Comparison of ENCODE assay signal across 12 cellular contexts in genomic region chrX:5236096-5236495, GRCh38.
A peak's percentile ranks its signal among the peaks of the same experiment; 100 is the strongest.
DNase-seq lines count a peak whose midpoint lies in the region; ATAC-seq and TF ChIP-seq lines count a peak whose summit lies in the region.
"Had no signal": no experiment of that assay in that cellular context is flagged by ENCODE, and none has a peak within 500 bp of the region (broad histone marks: within the 10 kb centered on the region; RNA-seq: fewer than 3 reads in every experiment).

No MANE protein-coding gene starts in this region.

- TF ChIP-seq CTCF in PC-3 (conservative IDR thresholded peaks at IDR 0.05; ENCODE audit: low read depth, low read length) (peak; percentile 48), chondrocyte (IDR thresholded peaks at IDR 0.05) (no peak)

- no peak overlapping the region for H3K4me3 ChIP-seq in Jurkat, Clone E6-1 (ENCODE audit: low read length)
- no peak overlapping the region for H3K4me3 ChIP-seq in PC-3 (ENCODE audit: low read length)

- POLR2A ChIA-PET in PC-3 (lab: Charles Lee; ENCODE audit: unreplicated experiment): no interaction called here

- H3K36me3 Mint-ChIP-seq in chondrocyte (ENCODE audit: low read depth): no peaks in the 10 kb centered on the region

- no peaks in the 10 kb centered on the region for H3K4me1 ChIP-seq in PC-3 (ENCODE audit: insufficient read depth, low read length)

- peaks cover 4% of the 10 kb centered on the region for H3K9me3 Mint-ChIP-seq in chondrocyte (ENCODE audit: low read depth)

- peak; percentile 6 for DNase-seq in Caki2 (ENCODE audit: low read depth)
- DNase-seq in Jurkat, Clone E6-1 (ENCODE audit: low read depth, low spot score): peak; percentile 11
- peak; percentile 58 for DNase-seq in PC-3
- peak; percentile 28 for DNase-seq in kidney tubule cell (ENCODE audit: low spot score)
- no peak for DNase-seq in activated CD4-positive, alpha-beta T cell treated with anti-CD3 and anti-CD28 coated beads for 1 hour
- no peak for DNase-seq in chondrocyte (ENCODE audit: low spot score)
- no peak for DNase-seq in NCI-H1436 (lab: John Stamatoyannopoulos, UW)
- DNase-seq: activated gamma-delta T cell treated with Interleukin-2 at 50 U/mL for 16 hours, Calu3, left colon had no signal

- no peaks in the 10 kb centered on the region for H3K27me3 ChIP-seq in PC-3 (ENCODE audit: low read length)

- no peaks in the 10 kb centered on the region for H3K27me3 Mint-ChIP-seq in chondrocyte (ENCODE audit: low read depth)
- H3K27me3 Mint-ChIP-seq: central memory CD8-positive, alpha-beta T cell had no signal

- intact Hi-C loops in PC-3 (cut with micrococcal nuclease): no loop called here

- H3K4me2 ChIP-seq in PC-3 (ENCODE audit: low read length): peak overlapping the region; percentile 44; the same call in 1 of the 2 replicates

- ATAC-seq in PC-3 (peak; percentile 49), GM18502 (IDR thresholded peaks at IDR 0.05; ENCODE audit: poor library complexity, unreplicated experiment) (no peak)
- ATAC-seq: left colon had no signal

- no peaks in the 10 kb centered on the region for H3K36me3 ChIP-seq in PC-3 (ENCODE audit: low read depth, low read length)

- no TSS peak for BruUV-seq in PC-3 (replicated peaks; lab: Mats Ljungman, UMichigan)

- no peaks in the 10 kb centered on the region for H3K79me2 ChIP-seq in PC-3 (ENCODE audit: low read length)

- H3F3A ChIP-seq in PC-3 (ENCODE audit: low read length, unreplicated experiment): no peaks in the 10 kb centered on the region

- H3K4me1 Mint-ChIP-seq in chondrocyte (ENCODE audit: low read depth): no peaks in the 10 kb centered on the region
- H3K4me1 Mint-ChIP-seq: central memory CD8-positive, alpha-beta T cell had no signal

- no peaks in the 10 kb centered on the region for H4K20me1 ChIP-seq in PC-3 (ENCODE audit: low read length)

- H3K4me3 Mint-ChIP-seq in chondrocyte (ENCODE audit: unreplicated experiment): no peak overlapping the region
- H3K4me3 Mint-ChIP-seq: central memory CD8-positive, alpha-beta T cell had no signal

- no peak overlapping the region for H3K9ac ChIP-seq in PC-3 (ENCODE audit: low read length)

- H3K9me2 ChIP-seq in PC-3 (replicated peaks; ENCODE audit: low read length): no peaks in the 10 kb centered on the region

- CTCF ChIA-PET in PC-3 (lab: Charles Lee): no interaction called here

- H3K9me3 ChIP-seq in PC-3 (ENCODE audit: low read length): no peaks in the 10 kb centered on the region

- no peak overlapping the region for H3K27ac Mint-ChIP-seq in chondrocyte (ENCODE audit: unreplicated experiment)

- H2AFZ ChIP-seq in PC-3 (ENCODE audit: low read length): peak overlapping the region; percentile 68; the same call in 1 of the 2 replicates

- in situ Hi-C loops in Caki2 (cut with HindIII; ENCODE audit: low pct_unique_long_range_greater_than_20kb, low sequenced_read_pairs): no loop called here

- H3K27ac ChIP-seq in PC-3 (ENCODE audit: low read length): no peak overlapping the region

Comparison
In these comparisons a context has a peak if more than half of its experiments do, and no peak if none do; other contexts are left out.
1. DNase-seq: peak in Caki2 (single experiment), Jurkat, Clone E6-1 (single experiment), PC-3 (single experiment) and kidney tubule cell (single experiment); none in activated CD4-positive, alpha-beta T cell treated with anti-CD3 and anti-CD28 coated beads for 1 hour (single experiment), chondrocyte (single experiment) and NCI-H1436 (single experiment).